Comparison of ENCODE assay signal across 31 cellular contexts in genomic region chr4:38639245-38639644, GRCh38.
"Had no signal": no experiment of that assay in that cellular context is flagged by ENCODE, and none has a peak within 500 bp of the region (broad histone marks: within the 10 kb centered on the region; RNA-seq: fewer than 3 reads in every experiment).

No MANE protein-coding gene starts in this region.

- H3K9me3 ChIP-seq: adrenal gland, body of pancreas, breast epithelium had no signal

- ATAC-seq: activated CD8-positive, alpha-beta T cell treated with anti-CD3 and anti-CD28 coated beads for 36 hours; activated naive CD4-positive, alpha-beta T cell treated with anti-CD3 and anti-CD28 coated beads, Interleukin-2, amount 50 U/mL, for 72 hours; activated T-cell treated with anti-CD3 and anti-CD28 coated beads, Interleukin-2, amount 50 U/mL, for 4 hours; activated T-cell treated with anti-CD3 and anti-CD28 coated beads, Interleukin-2, amount 50 U/mL, for 72 hours; activated T-helper 17 cell treated with anti-CD3 and anti-CD28 coated beads, Interleukin-2, amount 50 U/mL, for 72 hours; body of pancreas had no signal

- H3K4me1 ChIP-seq: adrenal gland, body of pancreas, breast epithelium had no signal

- H3K27ac ChIP-seq: adrenal gland, body of pancreas, brain microvascular endothelial cell, breast epithelium, VCaP had no signal

- H3K4me3 ChIP-seq: adrenal gland, body of pancreas, breast epithelium had no signal

- H3K27me3 ChIP-seq: adrenal gland, body of pancreas, brain microvascular endothelial cell, breast epithelium had no signal

- DNase-seq: activated B cell treated with CpG ODN at 0.5 μM for 24 hours; activated CD4-positive, alpha-beta memory T cell treated with anti-CD3 and anti-CD28 coated beads for 36 hours; activated CD4-positive, alpha-beta T cell treated with anti-CD3 and anti-CD28 coated beads for 4 hours; activated CD4-positive, alpha-beta T cell treated with anti-CD3 and anti-CD28 coated beads, Interleukin-2, amount 10 ng/mL, durations not matched to agents 24 days and 14 days; activated CD4-positive, alpha-beta T cell treated with anti-CD3 and anti-CD28 coated beads, Interleukin-2, amount 50 U/mL, for 1 hour; activated CD4-positive, alpha-beta T cell treated with anti-CD3 and anti-CD28 coated beads, Interleukin-2, amount 50 U/mL, for 4 hours; activated CD4-positive, CD25-positive, alpha-beta regulatory T cell treated with anti-CD3 and anti-CD28 coated beads, Interleukin-2, amount 50 U/mL, for 72 hours; activated CD8-positive, alpha-beta memory T cell treated with anti-CD3 and anti-CD28 coated beads, Interleukin-2, amount 50 U/mL, for 4 hours; activated CD8-positive, alpha-beta T cell treated with anti-CD3 and anti-CD28 coated beads for 36 hours; activated effector memory CD4-positive, alpha-beta T cell treated with anti-CD3 and anti-CD28 coated beads, Interleukin-2, amount 50 U/mL, for 16 hours; activated gamma-delta T cell treated with Interleukin-2 at 50 U/mL for 16 hours; activated naive CD4-positive, alpha-beta T cell; activated naive CD4-positive, alpha-beta T cell treated with anti-CD3 and anti-CD28 coated beads for 36 hours; activated naive CD4-positive, alpha-beta T cell treated with anti-CD3 and anti-CD28 coated beads, Interleukin-2, amount 50 U/mL, for 16 hours; activated naive CD8-positive, alpha-beta T cell treated with anti-CD3 and anti-CD28 coated beads for 36 hours; activated T-cell treated with anti-CD3 and anti-CD28 coated beads for 4 hours; activated T-cell treated with anti-CD3 and anti-CD28 coated beads, Interleukin-2, amount 50 U/mL, for 1 hour; activated T-cell treated with anti-CD3 and anti-CD28 coated beads, Interleukin-2, amount 50 U/mL, for 4 hours; activated T-cell treated with anti-CD3 and anti-CD28 coated beads, Interleukin-2, amount 50 U/mL, for 72 hours; adrenal gland; amniotic stem cell; aorta; body of pancreas; brain microvascular endothelial cell; central memory CD4-positive, alpha-beta T cell; T-helper 2 cell; T-helper 9 cell had no signal

- H3K36me3 ChIP-seq: adrenal gland, brain microvascular endothelial cell, breast epithelium had no signal
